Comparison of ENCODE assay signal across 28 cellular contexts in genomic region chr2:239731422-239731821, GRCh38.
A peak's percentile ranks its signal among the peaks of the same experiment; 100 is the strongest.
DNase-seq lines count a peak whose midpoint lies in the region; ATAC-seq and TF ChIP-seq lines count a peak whose summit lies in the region.
"Had no signal": no experiment of that assay in that cellular context is flagged by ENCODE, and none has a peak within 500 bp of the region (broad histone marks: within the 10 kb centered on the region; RNA-seq: fewer than 3 reads in every experiment).

No MANE protein-coding gene starts in this region.

- no peak for TF ChIP-seq CTCF in GM10266 (IDR thresholded peaks at IDR 0.05; ENCODE audit: control insufficient read depth, insufficient read depth, low read depth, missing control alignments)

- peak; percentile 20 for DNase-seq in cardiac septum (ENCODE audit: low spot score)
- no peak for DNase-seq in left cardiac atrium
- no peak for DNase-seq in central memory CD8-positive, alpha-beta T cell (ENCODE audit: low spot score in 2 of 2)
- peak; percentile 19 for DNase-seq in mesendoderm
- DNase-seq in GM10266 (ENCODE audit: extremely low spot score), result no peak
- no peak for DNase-seq in left lobe of liver (ENCODE audit: low spot score)
- DNase-seq: activated CD4-positive, alpha-beta T cell treated with anti-CD3 and anti-CD28 coated beads, Interleukin-2, amount 50 U/mL, for 1 hour; activated gamma-delta T cell treated with Interleukin-2 at 50 U/mL for 16 hours; activated T-cell treated with anti-CD3 and anti-CD28 coated beads, Interleukin-2, amount 50 U/mL, for 1 hour; CD4-positive, CD25-positive, alpha-beta regulatory T cell; cortex of kidney; DND-41; effector memory CD4-positive, alpha-beta T cell; GF-D8; NCI-H1436 treated with DMSO at 0.1 percent for 48 hours; NCI-H2081 treated with DMSO at 0.1 percent for 48 hours; NCI-H226; NCI-H69; stimulated activated naive B cell treated with anti-CD40 and anti-IgM and Interleukin-4, amounts not matched to agents 10 μg/mL and 1 μg/mL and 100 μg/mL, for 72 hours; substantia nigra; T1000 had no signal

- H3K79me1 ChIP-seq in mesendoderm (ENCODE audit: low read length), result no peaks in the 10 kb centered on the region

- no peak for ATAC-seq in left cardiac atrium
- no peak for ATAC-seq in central memory CD8-positive, alpha-beta T cell (replicated peaks; ENCODE audit: extremely low read depth, poor library complexity, severe bottlenecking)
- ATAC-seq in HG03354 (IDR thresholded peaks at IDR 0.05; ENCODE audit: poor library complexity, severe bottlenecking, unreplicated experiment), result no peak
- ATAC-seq in left lobe of liver, result no peak
- ATAC-seq in GM19328 (IDR thresholded peaks at IDR 0.05; ENCODE audit: unreplicated experiment), result no peak
- ATAC-seq: naive thymus-derived CD8-positive, alpha-beta T cell; stimulated activated naive B cell treated with anti-CD40 and anti-IgM and Interleukin-4, amounts not matched to agents 10 μg/mL and 1 μg/mL and 100 μg/mL, for 72 hours had no signal

- H3K27ac ChIP-seq in mesendoderm (ENCODE audit: low read depth, low read length), result no peak overlapping the region
- H3K27ac ChIP-seq: ascending aorta, HL-60, SJSA1 had no signal

- no peak overlapping the region for H2BK120ac ChIP-seq in mesendoderm (ENCODE audit: low read depth, low read length)

- no peak overlapping the region for H3K4me2 ChIP-seq in mesendoderm (ENCODE audit: low read length)

- H2AK5ac ChIP-seq in mesendoderm (ENCODE audit: low read length), result no peak overlapping the region

- H3K79me2 ChIP-seq in mesendoderm (ENCODE audit: control insufficient read depth, insufficient read depth, low read length), result no peaks in the 10 kb centered on the region

- no peak overlapping the region for H2BK15ac ChIP-seq in mesendoderm (replicated peaks; ENCODE audit: low read depth)

- no peak overlapping the region for H4K8ac ChIP-seq in mesendoderm (ENCODE audit: low read depth, low read length)

- H2BK5ac ChIP-seq in mesendoderm (ENCODE audit: low read length), result no peak overlapping the region

- no peaks in the 10 kb centered on the region for H3K27me3 ChIP-seq in mesendoderm (ENCODE audit: insufficient read depth, low read length, poor library complexity)
- H3K27me3 ChIP-seq: ascending aorta, SJSA1 had no signal

- H3K27me3 Mint-ChIP-seq in central memory CD8-positive, alpha-beta T cell, result peaks cover 28% of the 10 kb centered on the region
- H3K27me3 Mint-ChIP-seq: activated naive CD8-positive, alpha-beta T cell treated with anti-CD3 and anti-CD28 coated beads, Interleukin-2, amount 10 ng/mL, durations not matched to agents 7 days and 5 days; CD4-positive, CD25-positive, alpha-beta regulatory T cell had no signal

- H3K9ac ChIP-seq in mesendoderm (ENCODE audit: low read length), result no peak overlapping the region

- no peak overlapping the region for H3K4me3 ChIP-seq in mesendoderm (ENCODE audit: low read length)
- H3K4me3 ChIP-seq: ascending aorta, SJSA1 had no signal

- no peaks in the 10 kb centered on the region for H3K36me3 Mint-ChIP-seq in central memory CD8-positive, alpha-beta T cell (ENCODE audit: insufficient read depth)
- H3K36me3 Mint-ChIP-seq: activated naive CD8-positive, alpha-beta T cell treated with anti-CD3 and anti-CD28 coated beads, Interleukin-2, amount 10 ng/mL, durations not matched to agents 7 days and 5 days; CD4-positive, CD25-positive, alpha-beta regulatory T cell; naive thymus-derived CD8-positive, alpha-beta T cell; stimulated activated naive B cell treated with anti-CD40 and anti-IgM and Interleukin-4, amounts not matched to agents 10 μg/mL and 1 μg/mL and 100 μg/mL, for 72 hours had no signal

- H3K4me3 Mint-ChIP-seq in central memory CD8-positive, alpha-beta T cell, result no peak overlapping the region
- H3K4me3 Mint-ChIP-seq: activated naive CD8-positive, alpha-beta T cell treated with anti-CD3 and anti-CD28 coated beads, Interleukin-2, amount 10 ng/mL, durations not matched to agents 7 days and 5 days; CD4-positive, CD25-positive, alpha-beta regulatory T cell; naive thymus-derived CD8-positive, alpha-beta T cell; stimulated activated naive B cell treated with anti-CD40 and anti-IgM and Interleukin-4, amounts not matched to agents 10 μg/mL and 1 μg/mL and 100 μg/mL, for 72 hours had no signal

- no peak overlapping the region for H4K5ac ChIP-seq in mesendoderm (ENCODE audit: low read length)

- peaks cover 11% of the 10 kb centered on the region for H3K4me1 Mint-ChIP-seq in central memory CD8-positive, alpha-beta T cell
- H3K4me1 Mint-ChIP-seq: activated naive CD8-positive, alpha-beta T cell treated with anti-CD3 and anti-CD28 coated beads, Interleukin-2, amount 10 ng/mL, durations not matched to agents 7 days and 5 days; stimulated activated naive B cell treated with anti-CD40 and anti-IgM and Interleukin-4, amounts not matched to agents 10 μg/mL and 1 μg/mL and 100 μg/mL, for 72 hours had no signal

- H3K4me1 ChIP-seq in mesendoderm (ENCODE audit: control insufficient read depth, low read depth, low read length), result no peaks in the 10 kb centered on the region
- H3K4me1 ChIP-seq: SJSA1 had no signal

- no peaks in the 10 kb centered on the region for H3K36me3 ChIP-seq in mesendoderm (ENCODE audit: control insufficient read depth, insufficient read depth, low read length)
- H3K36me3 ChIP-seq: ascending aorta, SJSA1 had no signal

- H3K27ac Mint-ChIP-seq in central memory CD8-positive, alpha-beta T cell (ENCODE audit: low read depth), result peak overlapping the region; percentile 11
- H3K27ac Mint-ChIP-seq: activated naive CD8-positive, alpha-beta T cell treated with anti-CD3 and anti-CD28 coated beads, Interleukin-2, amount 10 ng/mL, durations not matched to agents 7 days and 5 days; stimulated activated naive B cell treated with anti-CD40 and anti-IgM and Interleukin-4, amounts not matched to agents 10 μg/mL and 1 μg/mL and 100 μg/mL, for 72 hours had no signal

- H3K56ac ChIP-seq in mesendoderm (ENCODE audit: low read length), result no peak overlapping the region

- no peaks in the 10 kb centered on the region for H3K9me3 Mint-ChIP-seq in central memory CD8-positive, alpha-beta T cell

- no peak overlapping the region for H3K4ac ChIP-seq in mesendoderm (ENCODE audit: low read depth, low read length)

- H3K18ac ChIP-seq in mesendoderm (ENCODE audit: low read length), result no peak overlapping the region

- no CpG with 5 or more reads among the region's 10 CpGs for WGBS in mesendoderm (ENCODE audit: extremely low coverage, insufficient coverage, low lambda C conversion rate)

- intact Hi-C loops in cardiac septum (cut with DNase I) (no loop called here), left cardiac atrium (cut with DNase I) (no loop called here)

- no peak overlapping the region for H3K23ac ChIP-seq in mesendoderm (ENCODE audit: low read length)

Comparison
In these comparisons a context has a peak if more than half of its experiments do, and no peak if none do; other contexts are left out.
1. DNase-seq: peak in cardiac septum (single experiment) and mesendoderm (single experiment); none in left cardiac atrium (single experiment), central memory CD8-positive, alpha-beta T cell (0 of 2), GM10266 (single experiment) and left lobe of liver (single experiment).